In genomic region chr1:95778217-95778616, GRCh38 we compare ENCODE assay signal across 18 cellular contexts.
"Had no signal": no experiment of that assay in that cellular context is flagged by ENCODE, and none has a peak within 500 bp of the region (broad histone marks: within the 10 kb centered on the region; RNA-seq: fewer than 3 reads in every experiment).

No MANE protein-coding gene starts in this region.

- DNase-seq: dermis blood vessel endothelial cell; esophagus squamous epithelium; foreskin fibroblast; immature natural killer cell; left lung; lower lobe of right lung; midbrain; nucleus accumbens; ovary; sigmoid colon; stimulated activated CD4-positive, alpha-beta T cell treated with anti-CD3 and anti-CD28 coated beads, Interleukin-2, amount 100 ng/mL, for 24 hours; stimulated activated CD4-positive, alpha-beta T cell treated with anti-CD3 and anti-CD28 coated beads, Interleukin-4, amount 100 ng/mL, for 4 hours; stimulated activated naive B cell treated with anti-CD40 and anti-IgM and Interleukin-4, amounts not matched to agents 10 μg/mL and 1 μg/mL and 100 μg/mL, for 72 hours; trophoblast cell had no signal

- H3K9me3 ChIP-seq: esophagus squamous epithelium, lower lobe of right lung, ovary, right atrium auricular region, sigmoid colon had no signal

- H3K4me2 ChIP-seq: neural progenitor cell had no signal

- H3K9ac ChIP-seq: neural progenitor cell had no signal

- H3K27me3 ChIP-seq: esophagus squamous epithelium, left lung, neural progenitor cell, ovary, right atrium auricular region, sigmoid colon had no signal

- ATAC-seq: left lung; lower lobe of right lung; natural killer cell treated with Interleukin-12 subunit alpha and Interleukin-12 subunit beta and Interleukin-15 and Interleukin-18, amount 100 ng/mL, for 72 hours; stimulated activated naive B cell treated with anti-CD40 and anti-IgM and Interleukin-4, amounts not matched to agents 10 μg/mL and 1 μg/mL and 100 μg/mL, for 72 hours had no signal

- H3K4me1 ChIP-seq: left lung, lower lobe of right lung, right atrium auricular region, sigmoid colon had no signal

- H2AFZ ChIP-seq: neural progenitor cell had no signal

- H3K4me3 ChIP-seq: esophagus squamous epithelium, left lung, lower lobe of right lung, neural progenitor cell, ovary, right atrium auricular region, sigmoid colon, skin epidermis had no signal

- H3K27ac ChIP-seq: esophagus squamous epithelium, left lung, lower lobe of right lung, neural progenitor cell, ovary, right atrium auricular region, sigmoid colon, skin epidermis had no signal

- H3K36me3 ChIP-seq: esophagus squamous epithelium, left lung, lower lobe of right lung, neural progenitor cell, ovary, right atrium auricular region, sigmoid colon had no signal
